ENCODE assay signal across 15 cellular contexts in genomic region chr7:127765150-127765549, GRCh38.
DNase-seq lines count a peak whose midpoint lies in the region; ATAC-seq and TF ChIP-seq lines count a peak whose summit lies in the region.
"Had no signal": no experiment of that assay in that cellular context is flagged by ENCODE, and none has a peak within 500 bp of the region (broad histone marks: within the 10 kb centered on the region; RNA-seq: fewer than 3 reads in every experiment).

No MANE protein-coding gene starts in this region.

- H3K27ac Mint-ChIP-seq in glutamatergic neuron (ENCODE audit: unreplicated experiment), result peak overlapping the region; percentile 86
- H3K27ac Mint-ChIP-seq: B cell; CD4-positive, alpha-beta T cell had no signal

- peaks cover 2% of the 10 kb centered on the region for H3K9me3 Mint-ChIP-seq in glutamatergic neuron (ENCODE audit: unreplicated experiment)
- H3K9me3 Mint-ChIP-seq: CD4-positive, alpha-beta T cell; H9 had no signal

- peak; percentile 5 for DNase-seq in GM12865 (ENCODE audit: low read depth)
- peak; percentile 75 for DNase-seq in NCI-H2171 treated with DMSO at 0.1 percent for 48 hours (lab: John Stamatoyannopoulos, UW)
- DNase-seq in glutamatergic neuron, result no peak
- DNase-seq in medulla oblongata (ENCODE audit: extremely low spot score), result no peak
- DNase-seq in stimulated activated CD4-positive, alpha-beta T cell treated with anti-CD3 and anti-CD28 coated beads, Interleukin-4, amount 100 ng/mL, for 4 hours, result no peak
- DNase-seq: C1 segment of cervical spinal cord; Calu3; CD4-positive, alpha-beta T cell; DMS 273 treated with DMSO at 0.1 percent for 48 hours; GOT3; H9 had no signal

- H3K4me3 Mint-ChIP-seq in glutamatergic neuron (ENCODE audit: unreplicated experiment), result no peak overlapping the region
- H3K4me3 Mint-ChIP-seq: B cell; CD4-positive, alpha-beta T cell; H9 had no signal

- TF ChIP-seq CTCF in GM12865 (IDR thresholded peaks at IDR 0.05; ENCODE audit: insufficient read depth, low read depth, low read length, missing control alignments) (no peak), glutamatergic neuron (IDR thresholded peaks at IDR 0.05; ENCODE audit: partially characterized antibody, unreplicated experiment) (no peak)

- H3K4me1 Mint-ChIP-seq in glutamatergic neuron (ENCODE audit: low read depth, unreplicated experiment), result peaks cover 30% of the 10 kb centered on the region

- no peak overlapping the region for H3K4me3 ChIP-seq in GM12865 (ENCODE audit: low read depth, low read length)

- no peaks in the 10 kb centered on the region for H3K36me3 Mint-ChIP-seq in glutamatergic neuron (ENCODE audit: unreplicated experiment)

- H3K27me3 Mint-ChIP-seq in glutamatergic neuron (ENCODE audit: unreplicated experiment), result peaks cover 2% of the 10 kb centered on the region
- H3K27me3 Mint-ChIP-seq: B cell; CD4-positive, alpha-beta T cell had no signal

- ATAC-seq in GM18873 (IDR thresholded peaks at IDR 0.05; ENCODE audit: low FRiP score, unreplicated experiment) (peak; percentile 44), GM18511 (IDR thresholded peaks at IDR 0.05; ENCODE audit: unreplicated experiment) (no peak)
- ATAC-seq: HepG2 had no signal

Comparison
In these comparisons a context has a peak if more than half of its experiments do, and no peak if none do; other contexts are left out.
1. DNase-seq: peak in GM12865 (single experiment) and NCI-H2171 treated with DMSO at 0.1 percent for 48 hours (single experiment); none in glutamatergic neuron (single experiment), medulla oblongata (single experiment) and stimulated activated CD4-positive, alpha-beta T cell treated with anti-CD3 and anti-CD28 coated beads, Interleukin-4, amount 100 ng/mL, for 4 hours (0 of 2).